1 cellular context compared by ENCODE assay signal in the genomic region with DNA sequence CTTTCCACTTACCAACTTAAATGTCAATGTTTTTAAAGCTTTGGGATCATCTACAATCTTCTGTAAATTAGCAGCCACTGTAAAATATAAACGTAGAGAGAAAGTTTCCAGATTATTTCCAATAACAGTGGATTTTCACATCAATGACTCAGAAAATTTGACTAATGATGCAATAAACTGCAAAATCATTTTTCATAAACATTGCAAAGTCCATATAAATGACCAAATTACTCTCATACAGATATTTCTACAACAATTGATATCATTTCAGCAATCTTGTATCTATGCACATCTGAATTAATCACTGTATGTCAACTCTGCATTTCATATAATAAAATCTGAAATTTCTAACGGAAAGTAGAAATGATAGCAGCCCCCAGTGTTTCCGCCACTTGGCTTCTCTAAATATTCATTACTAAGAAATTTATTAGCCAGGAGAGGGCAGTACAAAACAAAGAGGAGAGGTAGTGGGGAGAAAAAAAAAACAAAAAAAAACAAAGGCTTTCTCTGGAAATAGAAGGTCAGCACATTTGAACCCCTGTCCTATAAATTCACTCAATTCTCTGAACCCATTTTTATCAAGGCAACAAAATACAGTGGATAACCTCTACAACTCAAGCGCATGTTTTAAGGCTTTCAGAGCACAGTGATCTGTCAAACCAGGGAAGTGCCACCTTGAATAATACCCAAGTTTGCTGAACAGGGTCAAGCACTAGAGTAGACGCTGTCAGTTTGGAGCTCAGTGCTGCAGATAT.
TF ChIP-seq lines count a peak whose summit lies in the region.

No MANE protein-coding gene starts in this region.

TF ChIP-seq in HCT116, 20 proteins besides CTCF, POLR2A, EP300 and RAD21 (continued from another document):
- no peak for TF ChIP-seq YY1 (IDR thresholded peaks at IDR 0.05; ENCODE audit: extremely low read depth, insufficient replicate concordance, low read depth, low read length)
- TF ChIP-seq ZFX (IDR thresholded peaks at IDR 0.05), result no peak
- TF ChIP-seq, protein P1, sequence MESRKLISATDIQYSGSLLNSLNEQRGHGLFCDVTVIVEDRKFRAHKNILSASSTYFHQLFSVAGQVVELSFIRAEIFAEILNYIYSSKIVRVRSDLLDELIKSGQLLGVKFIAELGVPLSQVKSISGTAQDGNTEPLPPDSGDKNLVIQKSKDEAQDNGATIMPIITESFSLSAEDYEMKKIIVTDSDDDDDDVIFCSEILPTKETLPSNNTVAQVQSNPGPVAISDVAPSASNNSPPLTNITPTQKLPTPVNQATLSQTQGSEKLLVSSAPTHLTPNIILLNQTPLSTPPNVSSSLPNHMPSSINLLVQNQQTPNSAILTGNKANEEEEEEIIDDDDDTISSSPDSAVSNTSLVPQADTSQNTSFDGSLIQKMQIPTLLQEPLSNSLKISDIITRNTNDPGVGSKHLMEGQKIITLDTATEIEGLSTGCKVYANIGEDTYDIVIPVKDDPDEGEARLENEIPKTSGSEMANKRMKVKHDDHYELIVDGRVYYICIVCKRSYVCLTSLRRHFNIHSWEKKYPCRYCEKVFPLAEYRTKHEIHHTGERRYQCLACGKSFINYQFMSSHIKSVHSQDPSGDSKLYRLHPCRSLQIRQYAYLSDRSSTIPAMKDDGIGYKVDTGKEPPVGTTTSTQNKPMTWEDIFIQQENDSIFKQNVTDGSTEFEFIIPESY (IDR thresholded peaks at IDR 0.05; ENCODE audit: extremely low read depth, insufficient replicate concordance, low read length), result no peak
- TF ChIP-seq, protein P2, sequence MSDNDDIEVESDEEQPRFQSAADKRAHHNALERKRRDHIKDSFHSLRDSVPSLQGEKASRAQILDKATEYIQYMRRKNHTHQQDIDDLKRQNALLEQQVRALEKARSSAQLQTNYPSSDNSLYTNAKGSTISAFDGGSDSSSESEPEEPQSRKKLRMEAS (IDR thresholded peaks at IDR 0.05), result no peak
- TF ChIP-seq, protein P3, sequence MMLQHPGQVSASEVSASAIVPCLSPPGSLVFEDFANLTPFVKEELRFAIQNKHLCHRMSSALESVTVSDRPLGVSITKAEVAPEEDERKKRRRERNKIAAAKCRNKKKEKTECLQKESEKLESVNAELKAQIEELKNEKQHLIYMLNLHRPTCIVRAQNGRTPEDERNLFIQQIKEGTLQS (IDR thresholded peaks at IDR 0.05), result no peak
- no peak for TF ChIP-seq CEBPB (IDR thresholded peaks at IDR 0.05; ENCODE audit: low read depth)
- TF ChIP-seq POLR2AphosphoS5 (IDR thresholded peaks at IDR 0.05; ENCODE audit: low read depth, low read length), result no peak
- no peak for TF ChIP-seq EGR1 (IDR thresholded peaks at IDR 0.05; ENCODE audit: low read depth)
